Comparison of ENCODE assay signal across 26 cellular contexts in the genomic region with DNA sequence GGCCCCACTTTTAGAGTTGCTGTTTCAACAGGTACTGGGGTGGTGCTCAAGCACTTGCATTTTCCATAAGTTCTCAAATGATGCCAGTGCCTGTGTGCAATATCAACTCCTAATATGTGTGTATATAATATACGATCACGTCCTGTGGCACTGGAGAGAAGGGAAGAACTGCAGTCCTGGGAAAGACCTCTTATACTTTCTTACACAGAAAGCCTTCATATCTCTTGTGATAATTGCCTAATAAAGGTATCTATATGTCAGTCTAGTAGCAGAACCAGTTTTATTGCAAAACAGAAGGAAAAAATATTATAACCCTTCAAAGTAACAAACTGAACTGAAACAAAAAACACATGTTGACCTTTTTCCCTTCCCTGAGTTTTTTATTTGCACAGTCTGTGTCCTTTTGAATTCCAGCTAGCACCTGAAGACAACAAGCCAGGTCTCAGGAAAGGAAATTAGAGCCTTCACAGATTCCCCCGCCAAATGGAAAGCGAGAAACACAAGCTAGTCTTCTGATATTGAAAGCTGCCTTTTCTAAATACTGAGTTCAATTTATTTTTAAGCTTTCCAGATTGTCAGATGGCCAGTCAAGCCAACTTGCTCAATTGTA. TPM values are rescaled to one million over a fixed set of nuclear protein-coding genes. Genes with fewer than 3 reads are reported as not detected.
"Had no signal": no experiment of that assay in that cellular context is flagged by ENCODE, and none has a peak within 500 bp of the region (broad histone marks: within the 10 kb centered on the region; RNA-seq: fewer than 3 reads in every experiment).

No MANE protein-coding gene starts in this region.

- H3K27me3 ChIP-seq: brain microvascular endothelial cell, cardiac muscle cell had no signal

- H2AFZ ChIP-seq: PC-9 had no signal

- H3K9ac ChIP-seq: KMS-11 had no signal

- DNase-seq: activated CD4-positive, alpha-beta memory T cell treated with anti-CD3 and anti-CD28 coated beads for 36 hours; activated CD4-positive, alpha-beta T cell treated with anti-CD3 and anti-CD28 coated beads, Interleukin-2, amount 10 ng/mL, durations not matched to agents 7 days and 5 days; activated CD4-positive, CD25-positive, alpha-beta regulatory T cell; activated CD8-positive, alpha-beta memory T cell treated with anti-CD3 and anti-CD28 coated beads for 24 hours; activated effector memory CD4-positive, alpha-beta T cell treated with anti-CD3 and anti-CD28 coated beads, Interleukin-2, amount 50 U/mL, for 16 hours; activated naive CD4-positive, alpha-beta T cell treated with Interleukin-2 at 50 U/mL for 16 hours; activated T-cell treated with anti-CD3 and anti-CD28 coated beads, Interleukin-2, amount 50 U/mL, for 4 hours; amygdala; brain microvascular endothelial cell; MV-4-11; NCI-H1092 treated with DMSO at 0.1 percent for 48 hours; NCI-H1417 treated with DMSO at 0.1 percent for 48 hours; NCI-H1694; NCI-H2029; NCI-H2107; NCI-H510A treated with DMSO at 0.1 percent for 48 hours; NCI-H69; PC-9; SHP77 treated with DMSO at 0.1 percent for 48 hours; T-helper 17 cell; T1000 had no signal

- ATAC-seq: activated T-cell treated with anti-CD3 and anti-CD28 coated beads, Interleukin-2, amount 50 U/mL, for 4 hours; T-helper 17 cell had no signal

- H3K27ac ChIP-seq: brain microvascular endothelial cell, cardiac muscle cell, KMS-11, PC-9 had no signal

- H3K4me2 ChIP-seq: KMS-11, PC-9 had no signal

- FAIRE-seq: astrocyte, TTC549 had no signal

- H3K4me3 ChIP-seq: cardiac muscle cell, PC-9 had no signal

- H3K36me3 ChIP-seq: brain microvascular endothelial cell, cardiac muscle cell had no signal

RNA-seq across cellular contexts. Expression of a gene that starts 44.4 kb away (rescaled TPM):
- total RNA-seq: activated CD4-positive, alpha-beta memory T cell treated with anti-CD3 and anti-CD28 coated beads for 36 hours; cardiac muscle cell; MCF 10A; PC-9; T-helper 17 cell had no signal
- polyA plus RNA-seq: cardiac muscle cell had no signal
